In the genomic region with DNA sequence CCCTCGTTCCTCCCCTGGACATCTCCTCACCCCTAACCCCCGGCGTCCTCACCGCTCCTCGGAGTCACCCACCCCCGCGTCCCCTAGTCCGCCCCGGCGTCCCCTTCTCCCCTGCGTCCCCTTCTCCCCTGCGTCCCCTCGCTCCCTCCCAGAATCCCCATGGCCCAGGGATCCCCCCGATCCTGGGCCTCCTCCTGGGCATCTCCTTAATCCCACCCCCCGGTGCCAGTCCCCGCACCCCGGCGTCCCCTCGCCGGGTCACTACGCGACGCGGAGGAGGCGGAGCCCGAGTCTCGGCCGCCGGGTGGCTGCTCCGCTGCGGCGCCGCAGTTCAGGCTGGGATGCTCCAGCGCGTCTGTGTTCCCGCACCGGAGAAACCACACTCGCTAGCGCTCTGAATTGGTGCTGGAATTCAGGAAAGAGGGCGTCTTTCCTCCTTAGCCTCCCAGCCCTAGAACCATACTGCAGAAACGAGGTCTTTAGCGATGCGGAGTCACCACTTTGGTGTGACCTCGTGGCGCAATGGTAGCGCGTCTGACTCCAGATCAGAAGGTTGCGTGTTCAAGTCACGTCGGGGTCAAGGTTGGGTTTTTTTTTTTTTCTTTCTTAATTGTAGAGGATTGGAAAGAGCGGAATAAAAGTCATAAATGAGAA, we compare ENCODE assay signal across 9 cellular contexts. TPM values are rescaled to one million over a fixed set of nuclear protein-coding genes. Genes with fewer than 3 reads are reported as not detected.
A peak's percentile ranks its signal among the peaks of the same experiment; 100 is the strongest.
DNase-seq lines count a peak whose midpoint lies in the region; ATAC-seq, FAIRE-seq and TF ChIP-seq lines count a peak whose summit lies in the region.
"Had no signal": no experiment of that assay in that cellular context is flagged by ENCODE, and none has a peak within 500 bp of the region (broad histone marks: within the 10 kb centered on the region; RNA-seq: fewer than 3 reads in every experiment).

No MANE protein-coding gene starts in this region.

- H2AFZ ChIP-seq in OCI-LY3 (ENCODE audit: low read depth, low read length), result 0 out of 2 replicates have a peak overlapping the region, but pooled peaks have one; percentile 39

- peak; percentile 97 for FAIRE-seq in HTR-8/SVneo (lab: Jason Lieb, UNC)

- TF ChIP-seq CTCF in OCI-LY3 (IDR thresholded peaks at IDR 0.05; ENCODE audit: low read depth, low read length) (no peak), mucosa of descending colon (IDR thresholded peaks at IDR 0.05) (no peak)

- H3K27ac ChIP-seq in BLaER1 (0 out of 2 replicates have a peak overlapping the region, but pooled peaks have one; percentile 58), OCI-LY3 (ENCODE audit: low read length) (no peak overlapping the region)

- H4K20me1 ChIP-seq in BLaER1 (no peaks in the 10 kb centered on the region), OCI-LY3 (ENCODE audit: insufficient read depth, low read length) (no peaks in the 10 kb centered on the region)

- DNase-seq in HTR-8/SVneo (ENCODE audit: insufficient read length, low spot score) (peak; percentile 87), erythroblast (lab: John Stamatoyannopoulos, UW) (peak; percentile 74 to 93), mucosa of descending colon (peak; percentile 84 to 94 (median 93))
- DNase-seq in activated T-cell treated with anti-CD3 and anti-CD28 coated beads, Interleukin-2, amount 50 U/mL, for 1 hour, result peak; percentile 96
- DNase-seq in stimulated activated CD8-positive, alpha-beta memory T cell treated with anti-CD3 and anti-CD28 coated beads, Interleukin-4, amount 100 ng/mL, for 1 hour (ENCODE audit: low read depth in 2 of 2, low spot score in 1 of 2), result peak; percentile 79 to 82

- peak; percentile 71 for ATAC-seq in GM19397 (IDR thresholded peaks at IDR 0.05; ENCODE audit: unreplicated experiment)
- peak; percentile 92 for ATAC-seq in mucosa of descending colon

- H3K4me1 ChIP-seq in BLaER1 (peaks cover 14% of the 10 kb centered on the region), OCI-LY3 (ENCODE audit: low read length) (no peaks in the 10 kb centered on the region), mucosa of descending colon (ENCODE audit: low read depth) (peaks cover 5% of the 10 kb centered on the region)

- intact Hi-C loops in mucosa of descending colon (cut with DNase I, micrococcal nuclease), result no loop called here

- TF ChIP-seq POLR2A in erythroblast (IDR thresholded peaks at IDR 0.05; ENCODE audit: low read length), result no peak

- H3K4me3 ChIP-seq in BLaER1, result peak overlapping the region; percentile 81
- H3K4me3 ChIP-seq in OCI-LY3 (ENCODE audit: low read length), result peak overlapping the region; percentile 85
- peak overlapping the region; percentile 42 for H3K4me3 ChIP-seq in mucosa of descending colon

- H3K79me2 ChIP-seq in OCI-LY3 (ENCODE audit: low read length), result no peaks in the 10 kb centered on the region

- H3K9ac ChIP-seq in BLaER1, result peak overlapping the region; percentile 76
- H3K9ac ChIP-seq in OCI-LY3 (ENCODE audit: low read length), result peak overlapping the region; percentile 44

- no peaks in the 10 kb centered on the region for H3K36me3 ChIP-seq in BLaER1
- H3K36me3 ChIP-seq in OCI-LY3 (replicated peaks; ENCODE audit: low read depth, low read length), result no peaks in the 10 kb centered on the region
- no peaks in the 10 kb centered on the region for H3K36me3 ChIP-seq in mucosa of descending colon (ENCODE audit: low read depth)

- H3K27me3 ChIP-seq in BLaER1 (peaks cover 3% of the 10 kb centered on the region; the same call in 1 of the 2 replicates), OCI-LY3 (ENCODE audit: low read depth, low read length) (no peaks in the 10 kb centered on the region)

- H3K4me2 ChIP-seq in BLaER1 (peak overlapping the region; percentile 68), OCI-LY3 (ENCODE audit: low read length) (peak overlapping the region; percentile 68)

- no peaks in the 10 kb centered on the region for H3K9me3 ChIP-seq in BLaER1
- no peaks in the 10 kb centered on the region for H3K9me3 ChIP-seq in OCI-LY3 (ENCODE audit: insufficient read depth, low read length)
- H3K9me3 ChIP-seq in mucosa of descending colon, result no peaks in the 10 kb centered on the region

RNA-seq across cellular contexts. Expression of gene SLC47A1, which starts 25.9 kb away (rescaled TPM):
- total RNA-seq in mucosa of descending colon, result 1 to 10 TPM; 1.0 to 2.9 (median 2.3) TPM
- total RNA-seq: T-helper 2 cell treated with Interferon-gamma antibody and Interleukin-4, amounts not matched to agents 100 ng/mL and 5 ng/mL, for 36 hours had no signal
